Comparison of ENCODE assay signal across 23 cellular contexts in genomic region chr16:84350611-84351400, GRCh38. TPM values are rescaled to one million over a fixed set of nuclear protein-coding genes. Genes with fewer than 3 reads are reported as not detected.
"Had no signal": no experiment of that assay in that cellular context is flagged by ENCODE, and none has a peak within 500 bp of the region (broad histone marks: within the 10 kb centered on the region; RNA-seq: fewer than 3 reads in every experiment).

No MANE protein-coding gene starts in this region.

- H3K36me3 Mint-ChIP-seq: natural killer cell treated with Interleukin-12 subunit alpha and Interleukin-12 subunit beta and Interleukin-15 and Interleukin-18, amount 100 ng/mL, for 72 hours; stimulated activated effector memory CD8-positive, alpha-beta T cell treated with anti-CD3 and anti-CD28 coated beads, Interleukin-12 subunit alpha, Interleukin-12 subunit beta, amount 100 ng/mL, for 72 hours had no signal

- H3K4me3 Mint-ChIP-seq: dendritic cell treated with granulocyte-macrophage colony-stimulating factor and Interleukin-4, amounts not matched to agents 40 ng/mL and 50 ng/mL, for 4 days; endodermal cell; natural killer cell treated with Interleukin-12 subunit alpha and Interleukin-12 subunit beta and Interleukin-15 and Interleukin-18, amount 100 ng/mL, for 72 hours; stimulated activated effector memory CD8-positive, alpha-beta T cell treated with anti-CD3 and anti-CD28 coated beads, Interleukin-12 subunit alpha, Interleukin-12 subunit beta, amount 100 ng/mL, for 72 hours had no signal

- H3K27me3 ChIP-seq: hepatocyte, right lobe of liver, suprapubic skin, thyroid gland, upper lobe of right lung, vagina had no signal

- DNase-seq: effector CD4-positive, alpha-beta T cell; endodermal cell; erythroblast; foreskin keratinocyte; kidney glomerular epithelial cell; mammary epithelial cell; retina; right lobe of liver; stimulated activated CD4-positive, alpha-beta T cell treated with anti-CD3 and anti-CD28 coated beads, Interleukin-4, amount 100 ng/mL, for 1 hour; stimulated activated CD8-positive, alpha-beta memory T cell treated with anti-CD3 and anti-CD28 coated beads, Interleukin-4, amount 100 ng/mL, for 48 hours; stimulated activated naive CD8-positive, alpha-beta T cell treated with anti-CD3 and anti-CD28 coated beads, Interleukin-15, Interleukin-2, amounts not matched to agents 100 U/mL and 50 U/mL, for 24 hours; thyroid gland had no signal

- H3K4me1 Mint-ChIP-seq: endodermal cell; stimulated activated effector memory CD8-positive, alpha-beta T cell treated with anti-CD3 and anti-CD28 coated beads, Interleukin-12 subunit alpha, Interleukin-12 subunit beta, amount 100 ng/mL, for 72 hours had no signal

- H3K9me3 Mint-ChIP-seq: dendritic cell treated with granulocyte-macrophage colony-stimulating factor and Interleukin-4, amounts not matched to agents 40 ng/mL and 50 ng/mL, for 4 days; endodermal cell; natural killer cell treated with Interleukin-12 subunit alpha and Interleukin-12 subunit beta and Interleukin-15 and Interleukin-18, amount 100 ng/mL, for 72 hours; stimulated activated effector memory CD8-positive, alpha-beta T cell treated with anti-CD3 and anti-CD28 coated beads, Interleukin-12 subunit alpha, Interleukin-12 subunit beta, amount 100 ng/mL, for 72 hours had no signal

- H3K27ac ChIP-seq: foreskin keratinocyte, parathyroid adenoma, prostate gland, right lobe of liver, suprapubic skin, thyroid gland, upper lobe of right lung, vagina had no signal

- H3K4me3 ChIP-seq: hepatocyte, prostate gland, right lobe of liver, suprapubic skin, thyroid gland, upper lobe of right lung, vagina had no signal

- ATAC-seq: foreskin keratinocyte; left lobe of liver; natural killer cell treated with Interleukin-12 subunit alpha and Interleukin-12 subunit beta and Interleukin-15 and Interleukin-18, amount 100 ng/mL, for 72 hours; right lobe of liver; stimulated activated effector memory CD8-positive, alpha-beta T cell treated with anti-CD3 and anti-CD28 coated beads, Interleukin-12 subunit alpha, Interleukin-12 subunit beta, amount 100 ng/mL, for 72 hours; stimulated activated naive CD8-positive, alpha-beta T cell treated with anti-CD3 and anti-CD28 coated beads, Interleukin-15, Interleukin-2, amounts not matched to agents 100 U/mL and 50 U/mL, for 24 hours; upper lobe of right lung had no signal

- H3K4me1 ChIP-seq: foreskin keratinocyte, parathyroid adenoma, prostate gland, right lobe of liver, upper lobe of right lung, vagina had no signal

- H3K27ac Mint-ChIP-seq: dendritic cell treated with granulocyte-macrophage colony-stimulating factor and Interleukin-4, amounts not matched to agents 40 ng/mL and 50 ng/mL, for 4 days; endodermal cell; natural killer cell treated with Interleukin-12 subunit alpha and Interleukin-12 subunit beta and Interleukin-15 and Interleukin-18, amount 100 ng/mL, for 72 hours; stimulated activated effector memory CD8-positive, alpha-beta T cell treated with anti-CD3 and anti-CD28 coated beads, Interleukin-12 subunit alpha, Interleukin-12 subunit beta, amount 100 ng/mL, for 72 hours had no signal

- H3K9ac ChIP-seq: parathyroid adenoma had no signal

- H3K9me3 ChIP-seq: prostate gland, right lobe of liver, suprapubic skin, thyroid gland, upper lobe of right lung, vagina had no signal

- H3K36me3 ChIP-seq: prostate gland, right lobe of liver, suprapubic skin, thyroid gland, upper lobe of right lung, vagina had no signal

RNA-seq across cellular contexts. Expression of gene ATP2C2, which starts 17.5 kb away (rescaled TPM):
- total RNA-seq: endothelial cell of umbilical vein; natural killer cell treated with Interleukin-12 subunit alpha and Interleukin-12 subunit beta and Interleukin-15 and Interleukin-18, amount 100 ng/mL, for 72 hours had no signal

RNA-seq across cellular contexts. Expression of gene WFDC1, which starts 56.1 kb away (rescaled TPM):
- total RNA-seq: endothelial cell of umbilical vein; foreskin keratinocyte; mammary epithelial cell; natural killer cell treated with Interleukin-12 subunit alpha and Interleukin-12 subunit beta and Interleukin-15 and Interleukin-18, amount 100 ng/mL, for 72 hours had no signal
